9 cellular contexts compared by ENCODE assay signal in genomic region chr12:51953011-51953568, GRCh38. TPM values are rescaled to one million over a fixed set of nuclear protein-coding genes. Genes with fewer than 3 reads are reported as not detected.
DNase-seq lines count a peak whose midpoint lies in the region; ATAC-seq, FAIRE-seq and TF ChIP-seq lines count a peak whose summit lies in the region.
"Had no signal": no experiment of that assay in that cellular context is flagged by ENCODE, and none has a peak within 500 bp of the region (broad histone marks: within the 10 kb centered on the region; RNA-seq: fewer than 3 reads in every experiment).

No MANE protein-coding gene starts in this region.

- H3K36me3 ChIP-seq in HUES48 (ENCODE audit: control insufficient read depth, insufficient read depth, low read length), result no peaks in the 10 kb centered on the region; the same call in 1 of the 2 replicates
- H3K36me3 ChIP-seq in bronchial epithelial cell (ENCODE audit: control insufficient read depth, insufficient read depth, low read length), result no peaks in the 10 kb centered on the region
- H3K36me3 ChIP-seq in muscle layer of duodenum (ENCODE audit: control insufficient read depth in 1 of 2, insufficient read depth in 2 of 2, low read length in 2 of 2), result no peaks in the 10 kb centered on the region

- H3K27ac ChIP-seq in 22Rv1, result peak overlapping the region; percentile 62
- H3K27ac ChIP-seq in HUES48 (ENCODE audit: low read depth, low read length), result peak overlapping the region; percentile 27
- H3K27ac ChIP-seq in muscle layer of duodenum (ENCODE audit: low read length), result peak overlapping the region; percentile 88

- no peak for TF ChIP-seq CTCF in 22Rv1 (IDR thresholded peaks at IDR 0.05)
- TF ChIP-seq CTCF in bronchial epithelial cell (IDR thresholded peaks at IDR 0.05; ENCODE audit: insufficient read depth, low read length, severe bottlenecking), result no peak

- ATAC-seq in HG03095 (IDR thresholded peaks at IDR 0.05; ENCODE audit: unreplicated experiment) (no peak), HG02610 (IDR thresholded peaks at IDR 0.05; ENCODE audit: unreplicated experiment) (no peak), GM21786 (IDR thresholded peaks at IDR 0.05; ENCODE audit: unreplicated experiment) (no peak), HG02588 (IDR thresholded peaks at IDR 0.05; ENCODE audit: unreplicated experiment) (no peak)

- no peak for DNase-seq in bronchial epithelial cell (ENCODE audit: low read depth)
- DNase-seq: NCI-H2029 had no signal

- no peak for FAIRE-seq in bronchial epithelial cell (lab: Jason Lieb, UNC)

- peak overlapping the region; percentile 76 for H3K4me3 ChIP-seq in HUES48 (ENCODE audit: low read depth, low read length)
- peak overlapping the region; percentile 90 for H3K4me3 ChIP-seq in bronchial epithelial cell (ENCODE audit: low read depth, low read length)
- peak overlapping the region; percentile 51 for H3K4me3 ChIP-seq in muscle layer of duodenum (ENCODE audit: low read depth in 1 of 2, low read length in 2 of 2)

- H3K9me3 ChIP-seq in HUES48 (ENCODE audit: control insufficient read depth, insufficient read depth, low read length) (no peaks in the 10 kb centered on the region), muscle layer of duodenum (ENCODE audit: control insufficient read depth in 1 of 2, low read length in 2 of 2) (no peaks in the 10 kb centered on the region)

- H3K4me1 ChIP-seq in HUES48 (ENCODE audit: control insufficient read depth, insufficient read depth, low read length) (peaks cover 11% of the 10 kb centered on the region), muscle layer of duodenum (ENCODE audit: control insufficient read depth in 1 of 2, insufficient read depth in 2 of 2, low read length in 2 of 2) (peaks cover 14 to 44% of the 10 kb centered on the region in 2 donors)

- H3K27me3 ChIP-seq in HUES48 (ENCODE audit: control insufficient read depth, insufficient read depth, low read length), result peaks cover 46% of the 10 kb centered on the region
- H3K27me3 ChIP-seq in bronchial epithelial cell (ENCODE audit: control insufficient read depth, insufficient read depth, low read length), result no peaks in the 10 kb centered on the region
- no peaks in the 10 kb centered on the region for H3K27me3 ChIP-seq in muscle layer of duodenum (ENCODE audit: low read depth, low read length)

- no peak overlapping the region for H3K9ac ChIP-seq in HUES48 (ENCODE audit: low read depth, low read length)

RNA-seq across cellular contexts. Expression of gene ACVR1B, which starts 1.6 kb away (rescaled TPM):
- 12.1 and 15.6 TPM in 2 replicates for total RNA-seq in bronchial epithelial cell

RNA-seq across cellular contexts. Expression of gene ACVRL1, which starts 45.8 kb away (rescaled TPM):
- under 0.01 TPM in 1 of 2 replicates, not detected in the other for total RNA-seq in bronchial epithelial cell

RNA-seq across cellular contexts. Expression of gene TAMALIN, which starts 53.7 kb away (rescaled TPM):
- under 0.01 TPM in 1 of 2 replicates, not detected in the other for total RNA-seq in bronchial epithelial cell

Comparison
In these comparisons a context has a peak if more than half of its experiments do, and no peak if none do; other contexts are left out.
1. H3K27ac ChIP-seq: peak in every context shown above with its lines; median percentile 88 in muscle layer of duodenum; 62 in 22Rv1; 27 in HUES48.